In the genomic region with DNA sequence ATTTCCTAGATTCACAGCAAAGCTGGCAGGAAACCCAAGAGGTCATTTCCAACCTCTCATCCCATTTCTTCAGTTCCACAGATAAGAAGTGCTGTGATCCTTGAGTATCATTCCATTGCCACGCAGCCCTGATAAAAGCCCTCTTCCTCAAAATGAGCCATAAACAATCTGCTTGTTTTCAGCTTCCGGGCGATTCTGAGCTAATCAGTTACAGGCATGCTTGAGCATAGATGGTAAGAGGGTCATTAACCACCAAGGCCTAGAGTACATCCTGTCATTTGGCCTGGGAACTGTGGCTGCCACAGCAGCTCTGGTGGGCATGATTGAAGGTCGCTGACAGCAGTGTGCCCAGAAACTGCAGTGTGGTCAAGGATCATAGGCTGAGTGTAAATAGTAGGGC, we compare ENCODE assay signal across 13 cellular contexts. TPM values are rescaled to one million over a fixed set of nuclear protein-coding genes. Genes with fewer than 3 reads are reported as not detected.
DNase-seq lines count a peak whose midpoint lies in the region; ATAC-seq and TF ChIP-seq lines count a peak whose summit lies in the region.
"Had no signal": no experiment of that assay in that cellular context is flagged by ENCODE, and none has a peak within 500 bp of the region (broad histone marks: within the 10 kb centered on the region; RNA-seq: fewer than 3 reads in every experiment).

No MANE protein-coding gene starts in this region.

- H3K27ac ChIP-seq in hepatocyte: peak overlapping the region; percentile 31
- H3K27ac ChIP-seq: BLaER1, breast epithelium had no signal

- no peaks in the 10 kb centered on the region for H3K9me2 ChIP-seq in hepatocyte (replicated peaks; ENCODE audit: insufficient read depth)

- 20% methylated on average over 4 of the region's 4 CpGs for WGBS in hepatocyte (ENCODE audit: low lambda C conversion rate, missing lambda C conversion rate)

- no peak for TF ChIP-seq CTCF in hepatocyte (IDR thresholded peaks at IDR 0.05; ENCODE audit: poor library complexity)

- no peak overlapping the region for H2AFZ ChIP-seq in hepatocyte

- H4K20me1 ChIP-seq in hepatocyte (ENCODE audit: insufficient read depth, poor library complexity, severe bottlenecking): no peaks in the 10 kb centered on the region
- H4K20me1 ChIP-seq: BLaER1 had no signal

- DNase-seq in COLO668 (lab: John Stamatoyannopoulos, UW; ENCODE audit: unreplicated experiment) (peak; percentile 13), NCI-H226 (peak; percentile 53), hepatocyte (ENCODE audit: low spot score) (peak; percentile 29), AG20443 (ENCODE audit: low spot score) (no peak), NCI-H69 (lab: John Stamatoyannopoulos, UW) (no peak)
- no peak for DNase-seq in activated CD4-positive, alpha-beta T cell treated with anti-CD3 and anti-CD28 coated beads for 1 hour
- DNase-seq: activated CD4-positive, alpha-beta T cell treated with anti-CD3 and anti-CD28 coated beads, Interleukin-2, amount 50 U/mL, for 4 hours; heart right ventricle; nucleus accumbens had no signal

- no peaks in the 10 kb centered on the region for H3K9me3 ChIP-seq in hepatocyte (ENCODE audit: low read depth)
- H3K9me3 ChIP-seq: BLaER1, breast epithelium, heart right ventricle had no signal

- H3K4me3 ChIP-seq in hepatocyte: no peak overlapping the region
- H3K4me3 ChIP-seq: BLaER1, breast epithelium, heart right ventricle had no signal

- H3K4me2 ChIP-seq in hepatocyte: peak overlapping the region; percentile 22
- H3K4me2 ChIP-seq: BLaER1 had no signal

- H3K79me2 ChIP-seq in hepatocyte: peaks cover 11% of the 10 kb centered on the region

- peaks cover 17% of the 10 kb centered on the region for H3K4me1 ChIP-seq in hepatocyte (ENCODE audit: insufficient read depth)
- H3K4me1 ChIP-seq: BLaER1, breast epithelium had no signal

- H3K27me3 ChIP-seq in hepatocyte: no peaks in the 10 kb centered on the region
- H3K27me3 ChIP-seq: BLaER1, breast epithelium, heart right ventricle had no signal

- ATAC-seq in GM21825 (IDR thresholded peaks at IDR 0.05; ENCODE audit: unreplicated experiment) (peak; percentile 68), GM21515 (IDR thresholded peaks at IDR 0.05; ENCODE audit: unreplicated experiment) (no peak)

- no peaks in the 10 kb centered on the region for H3K36me3 ChIP-seq in hepatocyte (replicated peaks; ENCODE audit: insufficient read depth, low read depth)
- H3K36me3 ChIP-seq: BLaER1, breast epithelium, heart right ventricle had no signal

RNA-seq across cellular contexts. Expression of gene P3H2, which starts 47.4 kb away (rescaled TPM):
- total RNA-seq in hepatocyte: 14.5 and 29.7 TPM in 2 replicates
- polyA plus RNA-seq in hepatocyte: 14.5 and 17.1 TPM in 2 replicates

Comparison
In these comparisons a context has a peak if more than half of its experiments do, and no peak if none do; other contexts are left out.
1. DNase-seq: peak in COLO668 (single experiment), NCI-H226 (single experiment) and hepatocyte (single experiment); none in activated CD4-positive, alpha-beta T cell treated with anti-CD3 and anti-CD28 coated beads for 1 hour (single experiment), AG20443 (single experiment) and NCI-H69 (single experiment).